ENCODE assay signal across 8 cellular contexts in genomic region chr16:29604641-29605549, GRCh38. TPM values are rescaled to one million over a fixed set of nuclear protein-coding genes. Genes with fewer than 3 reads are reported as not detected.
DNase-seq lines count a peak whose midpoint lies in the region; ATAC-seq, FAIRE-seq and TF ChIP-seq lines count a peak whose summit lies in the region.
"Not testable (repeated sequence)": the region's sequence is repeated elsewhere in the genome, so short reads cannot be mapped to it uniquely, and the experiment has no call there.

No MANE protein-coding gene starts in this region.

- H3K4me3 ChIP-seq in AG10803 (ENCODE audit: low read length); gastroesophageal sphincter: not testable (repeated sequence)

- H3K4me1 Mint-ChIP-seq in activated CD4-positive, alpha-beta memory T cell treated with anti-CD3 and anti-CD28 coated beads for 36 hours (ENCODE audit: low read depth): peaks cover 66% of the 10 kb centered on the region
- peaks cover 12% of the 10 kb centered on the region for H3K4me1 Mint-ChIP-seq in MCF 10A (ENCODE audit: insufficient read depth, unreplicated experiment)

- not testable (repeated sequence) for H3K9me3 ChIP-seq in gastroesophageal sphincter

- TF ChIP-seq EP300 in gastroesophageal sphincter (IDR thresholded peaks at IDR 0.05): not testable (repeated sequence)

- ATAC-seq in gastroesophageal sphincter: peak; percentile 82

- CTCF ChIA-PET in activated CD4-positive, alpha-beta memory T cell treated with anti-CD3 and anti-CD28 coated beads for 36 hours (lab: Charles Lee): interaction anchor here (0.6 kb wide), 1 partner anchor 222 kb away, joined by 3 read pairs; no protein-coding TSS in a partner anchor
- CTCF ChIA-PET in MCF 10A (lab: Yijun Ruan, JAX): not testable (repeated sequence)

- H3K36me3 ChIP-seq in gastroesophageal sphincter: not testable (repeated sequence)

- not testable (repeated sequence) for H3K9me3 Mint-ChIP-seq in activated CD4-positive, alpha-beta memory T cell treated with anti-CD3 and anti-CD28 coated beads for 36 hours; MCF 10A (ENCODE audit: unreplicated experiment)

- not testable (repeated sequence) for TF ChIP-seq POLR2A in H54 (IDR thresholded peaks at IDR 0.05; ENCODE audit: low read depth, low read length); gastroesophageal sphincter (IDR thresholded peaks at IDR 0.05)

- intact Hi-C loops in activated CD4-positive, alpha-beta memory T cell treated with anti-CD3 and anti-CD28 coated beads for 36 hours (cut with micrococcal nuclease): loop anchor here (5.0 kb wide), 1 partner anchor 57 kb away; the partner anchor contains the start of gene SPN
- intact Hi-C loops in MCF 10A (cut with micrococcal nuclease): not testable (repeated sequence)

- not testable (repeated sequence) for BruUV-seq in MCF 10A (replicated peaks; lab: Mats Ljungman, UMichigan)

- not testable (repeated sequence) for H3K27me3 Mint-ChIP-seq in activated CD4-positive, alpha-beta memory T cell treated with anti-CD3 and anti-CD28 coated beads for 36 hours; MCF 10A (ENCODE audit: insufficient read depth, unreplicated experiment)

- POLR2A ChIA-PET in activated CD4-positive, alpha-beta memory T cell treated with anti-CD3 and anti-CD28 coated beads for 36 hours (lab: Charles Lee): not testable (repeated sequence)
- POLR2A ChIA-PET in MCF 10A (lab: Yijun Ruan, JAX): interaction anchor here (0.7 kb wide), 1 partner anchor 45 kb away, joined by 3 read pairs; no protein-coding TSS in a partner anchor

- H3K27me3 ChIP-seq in gastroesophageal sphincter: not testable (repeated sequence)

- peak overlapping the region; percentile 59 for H3K27ac Mint-ChIP-seq in activated CD4-positive, alpha-beta memory T cell treated with anti-CD3 and anti-CD28 coated beads for 36 hours
- H3K27ac Mint-ChIP-seq in MCF 10A (ENCODE audit: low read depth, unreplicated experiment): peak overlapping the region; percentile 79

- peak; percentile 53 for FAIRE-seq in H54 (lab: Jason Lieb, UNC)

- H3K36me3 Mint-ChIP-seq in activated CD4-positive, alpha-beta memory T cell treated with anti-CD3 and anti-CD28 coated beads for 36 hours: peaks cover 28% of the 10 kb centered on the region
- peaks cover 19% of the 10 kb centered on the region for H3K36me3 Mint-ChIP-seq in MCF 10A (ENCODE audit: insufficient read depth, unreplicated experiment)

- DNase-seq in AG10803 (ENCODE audit: low read depth) (peak; percentile 72), H54 (ENCODE audit: insufficient read length, low spot score) (peak; percentile 16), NCI-H82 (lab: John Stamatoyannopoulos, UW) (peak; percentile 27), MCF 10A (ENCODE audit: unreplicated experiment) (peak; percentile 45), mucosa of gallbladder (ENCODE audit: low spot score) (peak; percentile 40)
- DNase-seq in activated CD4-positive, alpha-beta memory T cell treated with anti-CD3 and anti-CD28 coated beads for 36 hours: not testable (repeated sequence)
- DNase-seq in stimulated activated CD8-positive, alpha-beta memory T cell treated with anti-CD3 and anti-CD28 coated beads, Interleukin-4, amount 100 ng/mL, for 48 hours: peak; percentile 25

- H3K4me3 Mint-ChIP-seq in activated CD4-positive, alpha-beta memory T cell treated with anti-CD3 and anti-CD28 coated beads for 36 hours; MCF 10A (ENCODE audit: unreplicated experiment): not testable (repeated sequence)

- TF ChIP-seq CTCF in AG10803 (conservative IDR thresholded peaks at IDR 0.05; ENCODE audit: low read length); MCF 10A (IDR thresholded peaks at IDR 0.05; ENCODE audit: unreplicated experiment); gastroesophageal sphincter (IDR thresholded peaks at IDR 0.05): not testable (repeated sequence)

- 52 to 100% methylated on average over 1 to 2 of the region's 21 CpGs for WGBS in gastroesophageal sphincter (ENCODE audit: low coverage in 1 of 2), 2 donors

- peaks cover 4 to 62% (median 14%) of the 10 kb centered on the region in 3 donors for H3K4me1 ChIP-seq in gastroesophageal sphincter

- H3K27ac ChIP-seq in gastroesophageal sphincter: peak overlapping the region in 3 of 4 donors; percentile 64 to 75 (median 74)

RNA-seq across cellular contexts. Expression of gene SPN, which starts 58.2 kb away (rescaled TPM):
- 100 to 1,000 TPM; 109 to 114 TPM for total RNA-seq in activated CD4-positive, alpha-beta memory T cell treated with anti-CD3 and anti-CD28 coated beads for 36 hours
- total RNA-seq in MCF 10A (2022) (not detected in 2 replicates), gastroesophageal sphincter (1 to 10 TPM in 3 of 4 donors, not detected in 1; 1.2 to 2.3 (median 2.0) TPM), mucosa of gallbladder (9.0 TPM)

Comparison
In these comparisons a context has a peak if more than half of its experiments do, and no peak if none do; other contexts are left out.
1. RNA of gene SPN, which starts 58.2 kb away (total RNA-seq): 109 to 114 TPM in activated CD4-positive, alpha-beta memory T cell treated with anti-CD3 and anti-CD28 coated beads for 36 hours; 9.0 TPM in mucosa of gallbladder (single experiment), 1.2 to 2.3 TPM in gastroesophageal sphincter and not detected in MCF 10A; every median in the first group is over 10 times any median in the second.